In genomic region chr11:45662096-45662664, GRCh38 we compare ENCODE assay signal across 19 cellular contexts. TPM values are rescaled to one million over a fixed set of nuclear protein-coding genes. Genes with fewer than 3 reads are reported as not detected.
DNase-seq lines count a peak whose midpoint lies in the region; ATAC-seq, FAIRE-seq and TF ChIP-seq lines count a peak whose summit lies in the region.
"Had no signal": no experiment of that assay in that cellular context is flagged by ENCODE, and none has a peak within 500 bp of the region (broad histone marks: within the 10 kb centered on the region; RNA-seq: fewer than 3 reads in every experiment).

No MANE protein-coding gene starts in this region.

- H3K27ac ChIP-seq in astrocyte (ENCODE audit: low read depth, low read length), result peak overlapping the region; percentile 46
- peak overlapping the region; percentile 60 for H3K27ac ChIP-seq in mesodermal cell (ENCODE audit: low read depth, low read length, severe bottlenecking)
- peak overlapping the region; percentile 28 for H3K27ac ChIP-seq in temporal lobe (ENCODE audit: low read depth, low read length)
- H3K27ac ChIP-seq in lower lobe of right lung, result no peak overlapping the region
- H3K27ac ChIP-seq: esophagus squamous epithelium, gastrocnemius medialis, right atrium auricular region, SK-N-MC, upper lobe of left lung had no signal

- peak overlapping the region; percentile 48 for H3K9ac ChIP-seq in astrocyte (ENCODE audit: low read length)

- no peaks in the 10 kb centered on the region for H3K9me3 Mint-ChIP-seq in activated CD4-positive, alpha-beta memory T cell treated with anti-CD3 and anti-CD28 coated beads for 36 hours
- no peaks in the 10 kb centered on the region for H3K9me3 Mint-ChIP-seq in activated CD4-positive, alpha-beta memory T cell treated with anti-CD3 and anti-CD28 coated beads, Interleukin-2, amount 10 ng/mL, durations not matched to agents 7 days and 5 days
- no peaks in the 10 kb centered on the region for H3K9me3 Mint-ChIP-seq in astrocyte (ENCODE audit: unreplicated experiment)
- H3K9me3 Mint-ChIP-seq: effector memory CD8-positive, alpha-beta T cell; T-helper 2 cell treated with Interferon-gamma antibody and Interleukin-4, amounts not matched to agents 5 μg/mL and 100 μg/mL, for 36 hours had no signal

- CTCF ChIA-PET in activated CD4-positive, alpha-beta memory T cell treated with anti-CD3 and anti-CD28 coated beads for 36 hours (lab: Charles Lee), result interaction anchor here (11.4 kb wide), 1 partner anchor 291 kb away, joined by 128 read pairs; no protein-coding TSS in a partner anchor
- CTCF ChIA-PET in activated CD4-positive, alpha-beta memory T cell treated with anti-CD3 and anti-CD28 coated beads, Interleukin-2, amount 10 ng/mL, durations not matched to agents 7 days and 5 days (lab: Charles Lee), result interaction anchor here (1.0 kb wide), 1 partner anchor 109 kb away, joined by 4 read pairs; no protein-coding TSS in a partner anchor

- peaks cover 54% of the 10 kb centered on the region for H3K27me3 Mint-ChIP-seq in activated CD4-positive, alpha-beta memory T cell treated with anti-CD3 and anti-CD28 coated beads for 36 hours
- H3K27me3 Mint-ChIP-seq in activated CD4-positive, alpha-beta memory T cell treated with anti-CD3 and anti-CD28 coated beads, Interleukin-2, amount 10 ng/mL, durations not matched to agents 7 days and 5 days, result peaks cover 51% of the 10 kb centered on the region
- H3K27me3 Mint-ChIP-seq in astrocyte (ENCODE audit: low read depth, unreplicated experiment), result peaks cover 19% of the 10 kb centered on the region

- H3K4me3 Mint-ChIP-seq in activated CD4-positive, alpha-beta memory T cell treated with anti-CD3 and anti-CD28 coated beads for 36 hours, result no peak overlapping the region
- H3K4me3 Mint-ChIP-seq in activated CD4-positive, alpha-beta memory T cell treated with anti-CD3 and anti-CD28 coated beads, Interleukin-2, amount 10 ng/mL, durations not matched to agents 7 days and 5 days, result no peak overlapping the region
- peak overlapping the region; percentile 41 for H3K4me3 Mint-ChIP-seq in astrocyte (ENCODE audit: unreplicated experiment)
- H3K4me3 Mint-ChIP-seq: T-helper 2 cell treated with Interferon-gamma antibody and Interleukin-4, amounts not matched to agents 5 μg/mL and 100 μg/mL, for 36 hours had no signal

- peak; percentile 5 for DNase-seq in activated CD4-positive, alpha-beta memory T cell treated with anti-CD3 and anti-CD28 coated beads for 36 hours
- DNase-seq in activated CD4-positive, alpha-beta memory T cell treated with anti-CD3 and anti-CD28 coated beads, Interleukin-2, amount 10 ng/mL, durations not matched to agents 7 days and 5 days, result no peak
- no peak for DNase-seq in astrocyte (ENCODE audit: low read depth)
- DNase-seq in lower lobe of right lung, result no peak
- no peak for DNase-seq in activated CD4-positive, alpha-beta T cell treated with anti-CD3 and anti-CD28 coated beads for 4 hours
- DNase-seq in NCI-H2081 (lab: John Stamatoyannopoulos, UW), result no peak
- DNase-seq: activated naive CD4-positive, alpha-beta T cell treated with Interleukin-2 at 50 U/mL for 16 hours; activated T-cell treated with anti-CD3 and anti-CD28 coated beads, Interleukin-2, amount 50 U/mL, for 1 hour; effector memory CD8-positive, alpha-beta T cell; esophagus squamous epithelium; gastrocnemius medialis; upper lobe of left lung had no signal

- H2AFZ ChIP-seq in astrocyte (ENCODE audit: low read depth, low read length), result peak overlapping the region; percentile 33

- H3K4me2 ChIP-seq in astrocyte (ENCODE audit: low read length), result peak overlapping the region; percentile 79

- no peak for ATAC-seq in lower lobe of right lung
- ATAC-seq: effector memory CD8-positive, alpha-beta T cell; gastrocnemius medialis had no signal

- peaks cover 13% of the 10 kb centered on the region for H3K4me1 Mint-ChIP-seq in activated CD4-positive, alpha-beta memory T cell treated with anti-CD3 and anti-CD28 coated beads for 36 hours (ENCODE audit: low read depth)
- H3K4me1 Mint-ChIP-seq in activated CD4-positive, alpha-beta memory T cell treated with anti-CD3 and anti-CD28 coated beads, Interleukin-2, amount 10 ng/mL, durations not matched to agents 7 days and 5 days, result peaks cover 2% of the 10 kb centered on the region
- peaks cover 26% of the 10 kb centered on the region for H3K4me1 Mint-ChIP-seq in astrocyte (ENCODE audit: low read depth, unreplicated experiment)

- peak overlapping the region; percentile 41 for H3K4me3 ChIP-seq in astrocyte (ENCODE audit: insufficient read depth, low read depth, low read length)
- H3K4me3 ChIP-seq in mesodermal cell (ENCODE audit: extremely low read depth, insufficient read depth, low read length, poor library complexity, severe bottlenecking), result no peak overlapping the region
- H3K4me3 ChIP-seq in lower lobe of right lung, result no peak overlapping the region
- H3K4me3 ChIP-seq: BLaER1 treated with 17β-estradiol and CSF1 and Interleukin-3, amounts not matched to agents 10 nM and 100 nM; esophagus squamous epithelium; gastrocnemius medialis; right atrium auricular region; upper lobe of left lung had no signal

- no peaks in the 10 kb centered on the region for H3K79me2 ChIP-seq in astrocyte (ENCODE audit: insufficient read depth, low read length)

- intact Hi-C loops in activated CD4-positive, alpha-beta memory T cell treated with anti-CD3 and anti-CD28 coated beads for 36 hours (cut with micrococcal nuclease), result no loop called here
- intact Hi-C loops in lower lobe of right lung (cut with DNase I), result no loop called here

- H3K27me3 ChIP-seq in astrocyte (ENCODE audit: insufficient read depth, low read length) (peaks cover 19% of the 10 kb centered on the region), lower lobe of right lung (ENCODE audit: low read depth) (peaks cover 62% of the 10 kb centered on the region)
- H3K27me3 ChIP-seq: right atrium auricular region had no signal

- POLR2A ChIA-PET in activated CD4-positive, alpha-beta memory T cell treated with anti-CD3 and anti-CD28 coated beads for 36 hours (lab: Charles Lee), result no interaction called here
- POLR2A ChIA-PET in activated CD4-positive, alpha-beta memory T cell treated with anti-CD3 and anti-CD28 coated beads, Interleukin-2, amount 10 ng/mL, durations not matched to agents 7 days and 5 days (lab: Charles Lee), result no interaction called here

- H3K4me1 ChIP-seq in astrocyte (ENCODE audit: insufficient read depth, low read length) (peaks cover 41% of the 10 kb centered on the region), mesodermal cell (ENCODE audit: control insufficient read depth, insufficient read depth, low read length, poor library complexity, severe bottlenecking) (peaks cover 71% of the 10 kb centered on the region), lower lobe of right lung (peaks cover 30% of the 10 kb centered on the region)

- H3K27ac Mint-ChIP-seq in activated CD4-positive, alpha-beta memory T cell treated with anti-CD3 and anti-CD28 coated beads for 36 hours, result no peak overlapping the region
- no peak overlapping the region for H3K27ac Mint-ChIP-seq in activated CD4-positive, alpha-beta memory T cell treated with anti-CD3 and anti-CD28 coated beads, Interleukin-2, amount 10 ng/mL, durations not matched to agents 7 days and 5 days
- H3K27ac Mint-ChIP-seq in astrocyte (ENCODE audit: unreplicated experiment), result peak overlapping the region; percentile 92
- H3K27ac Mint-ChIP-seq: effector memory CD8-positive, alpha-beta T cell; T-helper 2 cell treated with Interferon-gamma antibody and Interleukin-4, amounts not matched to agents 5 μg/mL and 100 μg/mL, for 36 hours had no signal

- H3K36me3 Mint-ChIP-seq in activated CD4-positive, alpha-beta memory T cell treated with anti-CD3 and anti-CD28 coated beads for 36 hours, result no peaks in the 10 kb centered on the region
- no peaks in the 10 kb centered on the region for H3K36me3 Mint-ChIP-seq in activated CD4-positive, alpha-beta memory T cell treated with anti-CD3 and anti-CD28 coated beads, Interleukin-2, amount 10 ng/mL, durations not matched to agents 7 days and 5 days (ENCODE audit: low read depth)
- H3K36me3 Mint-ChIP-seq in astrocyte (ENCODE audit: low read depth, unreplicated experiment), result no peaks in the 10 kb centered on the region

- FAIRE-seq in astrocyte (lab: Jason Lieb, UNC), result no peak
- FAIRE-seq: islet of Langerhans had no signal

- 61 to 65% methylated on average over 4 to 5 of the region's 5 CpGs for WGBS in mesodermal cell (ENCODE audit: insufficient coverage in 2 of 2), 2 experiments

- peaks cover 5% of the 10 kb centered on the region for H4K20me1 ChIP-seq in astrocyte (ENCODE audit: insufficient read depth, low read length)

- H3K9me3 ChIP-seq in astrocyte (ENCODE audit: insufficient read depth, low read depth, low read length) (no peaks in the 10 kb centered on the region), mesodermal cell (ENCODE audit: control insufficient read depth, low read length) (no peaks in the 10 kb centered on the region), lower lobe of right lung (no peaks in the 10 kb centered on the region)
- H3K9me3 ChIP-seq: BLaER1 treated with 17β-estradiol and CSF1 and Interleukin-3, amounts not matched to agents 10 nM and 100 nM; esophagus squamous epithelium; gastrocnemius medialis; right atrium auricular region; upper lobe of left lung had no signal

- H3K36me3 ChIP-seq in astrocyte (ENCODE audit: insufficient read depth, low read length), result no peaks in the 10 kb centered on the region
- H3K36me3 ChIP-seq in mesodermal cell (ENCODE audit: control insufficient read depth, insufficient read depth, low read length), result no peaks in the 10 kb centered on the region
- H3K36me3 ChIP-seq in lower lobe of right lung, result no peaks in the 10 kb centered on the region
- H3K36me3 ChIP-seq: BLaER1 treated with 17β-estradiol and CSF1 and Interleukin-3, amounts not matched to agents 10 nM and 100 nM; esophagus squamous epithelium; gastrocnemius medialis; right atrium auricular region; upper lobe of left lung had no signal

- TF ChIP-seq CTCF in astrocyte (IDR thresholded peaks at IDR 0.05; ENCODE audit: insufficient read depth, low read depth, low read length), result no peak
- TF ChIP-seq CTCF in lower lobe of right lung (IDR thresholded peaks at IDR 0.05), result no peak

RNA-seq across cellular contexts. Expression of gene CHST1, which starts 3.2 kb away (rescaled TPM):
- under 1 TPM; 0.24 to 0.44 TPM for total RNA-seq in activated CD4-positive, alpha-beta memory T cell treated with anti-CD3 and anti-CD28 coated beads for 36 hours
- not detected for total RNA-seq in activated CD4-positive, alpha-beta memory T cell treated with anti-CD3 and anti-CD28 coated beads, Interleukin-2, amount 10 ng/mL, durations not matched to agents 7 days and 5 days
- total RNA-seq in astrocyte (2.6 and 3.0 TPM in 2 replicates), temporal lobe (12.5 TPM), lower lobe of right lung (4.6 TPM)
- polyA plus RNA-seq in mesodermal cell (2013, experiment 1 of 2), result 15.9 TPM
- 11.8 TPM for polyA plus RNA-seq in mesodermal cell (2013, experiment 2 of 2)
